ENCODE assay signal across 9 cellular contexts in the genomic region with DNA sequence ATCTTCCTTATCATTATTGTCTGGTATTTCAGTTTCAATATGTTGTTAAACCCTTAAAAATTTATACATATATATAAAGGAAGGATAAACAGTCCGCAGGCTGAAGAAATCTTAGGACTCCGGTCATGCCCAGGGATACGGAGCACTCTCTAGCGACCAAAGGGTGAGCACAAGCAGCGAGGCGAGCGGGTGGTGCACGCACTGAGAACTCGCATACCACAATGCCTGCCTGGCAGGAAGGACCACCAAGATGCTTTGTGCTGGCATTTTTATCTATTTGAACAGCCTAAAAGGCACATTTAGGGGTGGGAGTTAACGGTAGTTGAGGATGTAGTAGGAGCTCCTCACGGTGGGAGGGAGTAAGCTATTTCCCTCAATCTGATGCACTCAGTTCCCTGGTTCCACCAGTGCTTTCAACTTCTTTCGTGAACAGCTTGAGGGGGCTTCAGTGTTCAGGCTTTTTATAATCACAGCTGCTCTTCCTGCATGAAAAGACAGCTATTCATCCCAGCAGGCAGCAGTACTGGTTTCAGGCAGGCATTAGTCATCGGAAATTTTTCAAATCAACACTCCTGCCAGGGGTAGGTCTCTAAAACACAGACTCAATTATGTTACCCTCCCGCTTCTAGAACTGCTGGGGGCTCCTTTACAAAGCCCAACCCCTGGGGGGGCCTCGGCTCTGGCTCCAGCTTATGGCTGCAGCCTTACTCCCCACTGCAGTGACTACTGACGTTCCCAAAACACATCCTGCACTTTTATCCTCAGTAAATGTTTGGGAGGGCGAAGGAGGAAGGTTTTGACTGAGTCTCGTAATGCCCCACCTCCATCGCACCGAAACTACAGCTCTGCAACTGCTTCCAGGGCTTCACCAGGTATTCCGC. TPM values are rescaled to one million over a fixed set of nuclear protein-coding genes. Genes with fewer than 3 reads are reported as not detected.
DNase-seq lines count a peak whose midpoint lies in the region; ATAC-seq, FAIRE-seq and TF ChIP-seq lines count a peak whose summit lies in the region.
"Had no signal": no experiment of that assay in that cellular context is flagged by ENCODE, and none has a peak within 500 bp of the region (broad histone marks: within the 10 kb centered on the region; RNA-seq: fewer than 3 reads in every experiment).

No MANE protein-coding gene starts in this region.

- H3K36me3 ChIP-seq in bronchial epithelial cell (ENCODE audit: control insufficient read depth, insufficient read depth, low read length) = peaks cover 10% of the 10 kb centered on the region

- no peak overlapping the region for H3K4me3 Mint-ChIP-seq in activated CD8-positive, alpha-beta T cell treated with anti-CD3 and anti-CD28 coated beads for 36 hours
- no peak overlapping the region for H3K4me3 Mint-ChIP-seq in activated CD8-positive, alpha-beta T cell treated with anti-CD3 and anti-CD28 coated beads, Interleukin-2, amount 10 ng/mL, durations not matched to agents 7 days and 5 days

- DNase-seq in activated CD8-positive, alpha-beta T cell treated with anti-CD3 and anti-CD28 coated beads for 36 hours = no peak
- no peak for DNase-seq in activated CD8-positive, alpha-beta T cell treated with anti-CD3 and anti-CD28 coated beads, Interleukin-2, amount 10 ng/mL, durations not matched to agents 7 days and 5 days
- DNase-seq in bronchial epithelial cell (ENCODE audit: low read depth) (peak; percentile 39), kidney tubule cell (ENCODE audit: low spot score) (peak; percentile 69), SIG-M5 (lab: John Stamatoyannopoulos, UW) (no peak), mucosa of gallbladder (ENCODE audit: low spot score) (no peak)

- peaks cover 38% of the 10 kb centered on the region for H3K36me3 Mint-ChIP-seq in activated CD8-positive, alpha-beta T cell treated with anti-CD3 and anti-CD28 coated beads for 36 hours (ENCODE audit: low read depth)
- H3K36me3 Mint-ChIP-seq in activated CD8-positive, alpha-beta T cell treated with anti-CD3 and anti-CD28 coated beads, Interleukin-2, amount 10 ng/mL, durations not matched to agents 7 days and 5 days (ENCODE audit: low read depth) = peaks cover 34% of the 10 kb centered on the region

- intact Hi-C loops in activated CD8-positive, alpha-beta T cell treated with anti-CD3 and anti-CD28 coated beads for 36 hours (cut with micrococcal nuclease) = no loop called here

- ATAC-seq in activated CD8-positive, alpha-beta T cell treated with anti-CD3 and anti-CD28 coated beads for 36 hours = peak; percentile 31
- no peak for ATAC-seq in activated CD8-positive, alpha-beta T cell treated with anti-CD3 and anti-CD28 coated beads, Interleukin-2, amount 10 ng/mL, durations not matched to agents 7 days and 5 days
- ATAC-seq in GM18502 (IDR thresholded peaks at IDR 0.05; ENCODE audit: poor library complexity, unreplicated experiment) = no peak

- CTCF ChIA-PET in activated CD8-positive, alpha-beta T cell treated with anti-CD3 and anti-CD28 coated beads for 36 hours (lab: Charles Lee) = interaction anchor here (1.2 to 3.4 kb wide), 3 partner anchors 9 to 46 kb away, joined by 3 to 13 read pairs (median 5); no protein-coding TSS in a partner anchor
- CTCF ChIA-PET in activated CD8-positive, alpha-beta T cell treated with anti-CD3 and anti-CD28 coated beads, Interleukin-2, amount 10 ng/mL, durations not matched to agents 7 days and 5 days (lab: Charles Lee) = no interaction called here

- H3K4me1 Mint-ChIP-seq in activated CD8-positive, alpha-beta T cell treated with anti-CD3 and anti-CD28 coated beads for 36 hours (ENCODE audit: low read depth) = peaks cover 53% of the 10 kb centered on the region
- peaks cover 36% of the 10 kb centered on the region for H3K4me1 Mint-ChIP-seq in activated CD8-positive, alpha-beta T cell treated with anti-CD3 and anti-CD28 coated beads, Interleukin-2, amount 10 ng/mL, durations not matched to agents 7 days and 5 days (ENCODE audit: low read depth)

- H3K27ac ChIP-seq in temporal lobe (ENCODE audit: low read depth, low read length) = peak overlapping the region; percentile 99
- H3K27ac ChIP-seq: C4-2B had no signal

- no peaks in the 10 kb centered on the region for H3K9me3 Mint-ChIP-seq in activated CD8-positive, alpha-beta T cell treated with anti-CD3 and anti-CD28 coated beads for 36 hours
- H3K9me3 Mint-ChIP-seq in activated CD8-positive, alpha-beta T cell treated with anti-CD3 and anti-CD28 coated beads, Interleukin-2, amount 10 ng/mL, durations not matched to agents 7 days and 5 days (ENCODE audit: insufficient read depth) = no peaks in the 10 kb centered on the region

- POLR2A ChIA-PET in activated CD8-positive, alpha-beta T cell treated with anti-CD3 and anti-CD28 coated beads for 36 hours (lab: Charles Lee) = interaction anchor here (1.0 to 9.0 kb wide), 5 partner anchors 10 to 26 kb away, joined by 3 to 102 read pairs (median 4); no protein-coding TSS in a partner anchor
- POLR2A ChIA-PET in activated CD8-positive, alpha-beta T cell treated with anti-CD3 and anti-CD28 coated beads, Interleukin-2, amount 10 ng/mL, durations not matched to agents 7 days and 5 days (lab: Charles Lee) = interaction anchor here (0.6 to 1.8 kb wide), 3 partner anchors 24 to 415 kb away, joined by 3 to 4 read pairs (median 4); no protein-coding TSS in a partner anchor

- no peaks in the 10 kb centered on the region for H3K27me3 Mint-ChIP-seq in activated CD8-positive, alpha-beta T cell treated with anti-CD3 and anti-CD28 coated beads for 36 hours
- H3K27me3 Mint-ChIP-seq in activated CD8-positive, alpha-beta T cell treated with anti-CD3 and anti-CD28 coated beads, Interleukin-2, amount 10 ng/mL, durations not matched to agents 7 days and 5 days (ENCODE audit: low read depth) = no peaks in the 10 kb centered on the region

- no peak overlapping the region for H3K4me3 ChIP-seq in bronchial epithelial cell (ENCODE audit: low read depth, low read length)

- TF ChIP-seq CTCF in activated CD8-positive, alpha-beta T cell treated with anti-CD3 and anti-CD28 coated beads for 36 hours (IDR thresholded peaks at IDR 0.05) = no peak
- no peak for TF ChIP-seq CTCF in bronchial epithelial cell (IDR thresholded peaks at IDR 0.05; ENCODE audit: insufficient read depth, low read length, severe bottlenecking)

- FAIRE-seq in bronchial epithelial cell (lab: Jason Lieb, UNC) = no peak

- H3K27ac Mint-ChIP-seq in activated CD8-positive, alpha-beta T cell treated with anti-CD3 and anti-CD28 coated beads for 36 hours = peak overlapping the region; percentile 69
- no peak overlapping the region for H3K27ac Mint-ChIP-seq in activated CD8-positive, alpha-beta T cell treated with anti-CD3 and anti-CD28 coated beads, Interleukin-2, amount 10 ng/mL, durations not matched to agents 7 days and 5 days

- H3K27me3 ChIP-seq in bronchial epithelial cell (ENCODE audit: control insufficient read depth, insufficient read depth, low read length) = no peaks in the 10 kb centered on the region

RNA-seq across cellular contexts. Expression of a gene that starts 6.0 kb away (rescaled TPM):
- 10 to 100 TPM; 70.2 to 71.1 TPM for total RNA-seq in activated CD8-positive, alpha-beta T cell treated with anti-CD3 and anti-CD28 coated beads for 36 hours
- total RNA-seq in activated CD8-positive, alpha-beta T cell treated with anti-CD3 and anti-CD28 coated beads, Interleukin-2, amount 10 ng/mL, durations not matched to agents 7 days and 5 days = 10 to 100 TPM; 77.2 to 80.6 TPM
- 16.8 and 25.1 TPM in 2 replicates for total RNA-seq in bronchial epithelial cell
- 28.5 TPM for total RNA-seq in temporal lobe
- total RNA-seq in mucosa of gallbladder = 75.8 TPM

RNA-seq across cellular contexts. Expression of a gene that starts 31.7 kb away (rescaled TPM):
- under 1 TPM; 0.54 to 0.59 TPM for total RNA-seq in activated CD8-positive, alpha-beta T cell treated with anti-CD3 and anti-CD28 coated beads for 36 hours
- total RNA-seq in activated CD8-positive, alpha-beta T cell treated with anti-CD3 and anti-CD28 coated beads, Interleukin-2, amount 10 ng/mL, durations not matched to agents 7 days and 5 days = 1 to 10 TPM in 1 of 2 experiments, under 1 TPM in 1; 0.63 to 1.4 TPM
- total RNA-seq in bronchial epithelial cell (0.26 and 1.1 TPM in 2 replicates), temporal lobe (0.49 TPM), mucosa of gallbladder (1.7 TPM)

RNA-seq across cellular contexts. Expression of a gene that starts 40.5 kb away (rescaled TPM):
- total RNA-seq in activated CD8-positive, alpha-beta T cell treated with anti-CD3 and anti-CD28 coated beads for 36 hours = 10 to 100 TPM; 64.2 to 64.3 TPM
- total RNA-seq in activated CD8-positive, alpha-beta T cell treated with anti-CD3 and anti-CD28 coated beads, Interleukin-2, amount 10 ng/mL, durations not matched to agents 7 days and 5 days = 10 to 100 TPM; 87.7 to 91.4 TPM
- total RNA-seq in bronchial epithelial cell (9.0 and 16.4 TPM in 2 replicates), temporal lobe (15.5 TPM), mucosa of gallbladder (240 TPM)

RNA-seq across cellular contexts. Expression of a gene that starts 55.0 kb away (rescaled TPM):
- total RNA-seq in activated CD8-positive, alpha-beta T cell treated with anti-CD3 and anti-CD28 coated beads for 36 hours = 1 to 10 TPM; 1.1 to 1.4 TPM
- 1 to 10 TPM; 2.3 to 2.4 TPM for total RNA-seq in activated CD8-positive, alpha-beta T cell treated with anti-CD3 and anti-CD28 coated beads, Interleukin-2, amount 10 ng/mL, durations not matched to agents 7 days and 5 days
- total RNA-seq in bronchial epithelial cell = 0.79 and 1.4 TPM in 2 replicates
- total RNA-seq in temporal lobe = 3.0 TPM
- total RNA-seq in mucosa of gallbladder = 2.9 TPM

Comparison
In these comparisons a context has a peak if more than half of its experiments do, and no peak if none do; other contexts are left out.
1. DNase-seq: peak in bronchial epithelial cell (single experiment) and kidney tubule cell (single experiment); none in activated CD8-positive, alpha-beta T cell treated with anti-CD3 and anti-CD28 coated beads for 36 hours (single experiment), activated CD8-positive, alpha-beta T cell treated with anti-CD3 and anti-CD28 coated beads, Interleukin-2, amount 10 ng/mL, durations not matched to agents 7 days and 5 days (single experiment), SIG-M5 (single experiment) and mucosa of gallbladder (single experiment).